In genomic region chrX:39645059-39645895, GRCh38 we compare ENCODE assay signal across 9 cellular contexts.
DNase-seq lines count a peak whose midpoint lies in the region; ATAC-seq and TF ChIP-seq lines count a peak whose summit lies in the region.
"Had no signal": no experiment of that assay in that cellular context is flagged by ENCODE, and none has a peak within 500 bp of the region (broad histone marks: within the 10 kb centered on the region; RNA-seq: fewer than 3 reads in every experiment).

No MANE protein-coding gene starts in this region.

- H3K4me3 ChIP-seq in A673 (ENCODE audit: low read depth, low read length, poor library complexity, severe bottlenecking), result no peak overlapping the region
- no peak overlapping the region for H3K4me3 ChIP-seq in neural progenitor cell
- H3K4me3 ChIP-seq: skin epidermis had no signal

- H3K4me2 ChIP-seq in neural progenitor cell, result no peak overlapping the region

- DNase-seq in A673 (ENCODE audit: low spot score), result peak; percentile 80
- peak; percentile 42 for DNase-seq in HFFc6
- DNase-seq in neural progenitor cell (ENCODE audit: low spot score), result peak; percentile 30
- DNase-seq in effector CD8-positive, alpha-beta T cell (lab: John Stamatoyannopoulos, UW), result no peak
- DNase-seq in NCI-H524 treated with DMSO at 0.1 percent for 48 hours (lab: John Stamatoyannopoulos, UW), result no peak

- H3K9me3 Mint-ChIP-seq in HFFc6, result no peaks in the 10 kb centered on the region
- H3K9me3 Mint-ChIP-seq in neural progenitor cell, result peaks cover under 1% of the 10 kb centered on the region

- H3F3A ChIP-seq in neural progenitor cell (ENCODE audit: low read depth), result peaks cover 3% of the 10 kb centered on the region

- ATAC-seq in GM21825 (IDR thresholded peaks at IDR 0.05; ENCODE audit: unreplicated experiment) (no peak), HG03571 (IDR thresholded peaks at IDR 0.05; ENCODE audit: unreplicated experiment) (no peak)

- H3K9me3 ChIP-seq in A673 (ENCODE audit: low read depth, low read length, poor library complexity, severe bottlenecking) (no peaks in the 10 kb centered on the region), neural progenitor cell (ENCODE audit: low read depth) (no peaks in the 10 kb centered on the region)

- H3K27ac ChIP-seq in A673 (ENCODE audit: low read depth, low read length, poor library complexity, severe bottlenecking) (peak overlapping the region; percentile 8), cingulate gyrus (ENCODE audit: low read depth, low read length) (peak overlapping the region; percentile 19), neural progenitor cell (no peak overlapping the region)

- no peak overlapping the region for H3K4me3 Mint-ChIP-seq in HFFc6
- H3K4me3 Mint-ChIP-seq in neural progenitor cell, result no peak overlapping the region

- H3K36me3 Mint-ChIP-seq in HFFc6 (ENCODE audit: low read depth) (no peaks in the 10 kb centered on the region), neural progenitor cell (no peaks in the 10 kb centered on the region)

- no peaks in the 10 kb centered on the region for H4K20me1 ChIP-seq in neural progenitor cell (ENCODE audit: low read depth)

- peaks cover 5% of the 10 kb centered on the region; the same call in 1 of the 2 replicates for H3K4me1 Mint-ChIP-seq in HFFc6 (ENCODE audit: low read depth)
- H3K4me1 Mint-ChIP-seq in neural progenitor cell, result peaks cover 21% of the 10 kb centered on the region

- H3K4me1 ChIP-seq in A673 (ENCODE audit: insufficient read depth, low read length, poor library complexity, severe bottlenecking), result peaks cover 5% of the 10 kb centered on the region
- peaks cover 11% of the 10 kb centered on the region for H3K4me1 ChIP-seq in neural progenitor cell

- no TSS peak for BruUV-seq in A673 (replicated peaks; lab: Mats Ljungman, UMichigan)

- H3K36me3 ChIP-seq in A673 (ENCODE audit: insufficient read depth, low read length, poor library complexity, severe bottlenecking) (no peaks in the 10 kb centered on the region), neural progenitor cell (no peaks in the 10 kb centered on the region)

- H2AFZ ChIP-seq in neural progenitor cell (replicated peaks), result no peak overlapping the region

- H3K27ac Mint-ChIP-seq in HFFc6 (peak overlapping the region; percentile 59), neural progenitor cell (no peak overlapping the region)

- CTCF ChIA-PET in A673 (lab: Charles Lee), result interaction anchor here (0.6 kb wide), 1 partner anchor 87 kb away, joined by 3 read pairs; no protein-coding TSS in a partner anchor

- H3K9ac ChIP-seq in neural progenitor cell, result no peak overlapping the region

- TF ChIP-seq CTCF in A673 (conservative IDR thresholded peaks at IDR 0.05; ENCODE audit: low read depth, low read length) (no peak), HFFc6 (IDR thresholded peaks at IDR 0.05) (no peak), neural progenitor cell (IDR thresholded peaks at IDR 0.05) (no peak)

- no peaks in the 10 kb centered on the region for H3K79me2 ChIP-seq in neural progenitor cell (ENCODE audit: low read depth)

- H3K27me3 ChIP-seq in A673 (replicated peaks; ENCODE audit: insufficient read depth, low read depth, low read length, poor library complexity), result no peaks in the 10 kb centered on the region
- no peaks in the 10 kb centered on the region for H3K27me3 ChIP-seq in neural progenitor cell

- POLR2A ChIA-PET in A673 (lab: Charles Lee; ENCODE audit: low non-redundant PET), result no interaction called here

- intact Hi-C loops in A673 (cut with micrococcal nuclease; ENCODE audit: unreplicated experiment), result no loop called here

- peaks cover 11% of the 10 kb centered on the region for H3K27me3 Mint-ChIP-seq in HFFc6 (ENCODE audit: insufficient read depth)
- H3K27me3 Mint-ChIP-seq in neural progenitor cell (ENCODE audit: insufficient read depth, low read depth), result peaks cover 2% of the 10 kb centered on the region

Comparison
In these comparisons a context has a peak if more than half of its experiments do, and no peak if none do; other contexts are left out.
1. DNase-seq: peak in A673 (single experiment), HFFc6 (single experiment) and neural progenitor cell (single experiment); none in effector CD8-positive, alpha-beta T cell (single experiment) and NCI-H524 treated with DMSO at 0.1 percent for 48 hours (single experiment).